Comparison of ENCODE assay signal across 20 cellular contexts in the genomic region with DNA sequence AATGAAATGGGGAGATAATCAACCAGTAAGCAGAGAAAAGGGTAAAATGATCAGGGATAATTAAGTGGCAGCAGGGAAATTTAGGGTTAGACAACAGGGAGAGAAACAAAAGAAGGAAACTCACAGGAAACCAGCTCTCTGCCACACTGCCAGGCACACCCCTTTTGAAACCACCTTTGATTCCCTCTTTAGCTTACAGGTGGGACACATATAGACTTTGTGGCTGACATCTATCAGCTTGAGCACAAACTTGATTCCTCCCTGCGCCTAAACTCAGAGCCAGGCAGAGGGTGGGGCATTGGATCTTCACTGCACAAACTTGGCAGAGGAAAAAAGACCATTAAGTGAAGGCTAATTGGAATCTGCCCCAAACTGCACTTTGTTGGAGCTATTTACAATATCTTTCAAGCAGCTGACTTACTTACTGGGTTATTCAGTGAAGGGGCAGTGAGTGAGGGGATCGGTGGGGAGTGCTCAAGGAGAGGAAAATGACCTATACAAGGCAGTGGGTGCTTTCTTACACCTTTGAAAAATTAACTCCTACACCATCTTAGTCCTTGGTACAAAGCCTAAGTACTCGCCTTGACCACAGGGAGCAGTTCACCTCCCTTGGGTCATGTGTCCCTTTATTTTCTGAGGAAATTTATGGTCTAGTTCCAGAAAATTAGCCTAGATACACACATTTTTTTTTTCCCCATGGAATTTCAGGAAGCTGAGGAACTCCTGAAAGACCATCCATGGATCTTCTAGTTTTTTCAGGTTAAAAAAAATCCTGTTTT.
DNase-seq lines count a peak whose midpoint lies in the region; ATAC-seq, FAIRE-seq and TF ChIP-seq lines count a peak whose summit lies in the region.
"Had no signal": no experiment of that assay in that cellular context is flagged by ENCODE, and none has a peak within 500 bp of the region (broad histone marks: within the 10 kb centered on the region; RNA-seq: fewer than 3 reads in every experiment).

No MANE protein-coding gene starts in this region.

- no peaks in the 10 kb centered on the region for H3K27me3 ChIP-seq in H1 (replicated peaks in 1 of 4; ENCODE audit: control insufficient read depth in 3 of 4, extremely low read depth in 1 of 4, insufficient read depth in 3 of 4, low read length in 3 of 4)
- no peaks in the 10 kb centered on the region for H3K27me3 ChIP-seq in trophoblast cell (ENCODE audit: insufficient read depth, low read length)
- no peaks in the 10 kb centered on the region for H3K27me3 ChIP-seq in tibial artery
- H3K27me3 ChIP-seq: MG63 had no signal

- H4K91ac ChIP-seq in H1 (replicated peaks; ENCODE audit: insufficient read length, low read length): no peak overlapping the region
- no peak overlapping the region for H4K91ac ChIP-seq in trophoblast cell (ENCODE audit: low read depth, low read length)

- H4K12ac ChIP-seq in trophoblast cell (ENCODE audit: low read depth, low read length): no peak overlapping the region

- no peak overlapping the region for H3K27ac ChIP-seq in H1 (ENCODE audit: low read depth, low read length)
- no peak overlapping the region for H3K27ac ChIP-seq in trophoblast cell (ENCODE audit: low read depth, low read length)
- H3K27ac ChIP-seq in tibial artery: no peak overlapping the region
- H3K27ac ChIP-seq: RWPE1 had no signal

- CTCF ChIA-PET in H1 (lab: Charles Lee; ENCODE audit: partially characterized antibody): interaction anchor here (0.8 to 2.3 kb wide), 22 partner anchors 10 to 453 kb away, joined by 3 to 9 read pairs (median 4); a partner anchor contains a TSS

- H4K20me1 ChIP-seq in H1 (replicated peaks in 1 of 2; ENCODE audit: control insufficient read depth in 1 of 2, insufficient read depth in 2 of 2, low read length in 2 of 2): peaks cover 12 to 23% of the 10 kb centered on the region in 2 experiments

- H4K5ac ChIP-seq in H1 (ENCODE audit: insufficient read length, low read depth, low read length): no peak overlapping the region

- H3K14ac ChIP-seq in H1 (ENCODE audit: insufficient read length) (no peak overlapping the region), trophoblast cell (ENCODE audit: low read length) (no peak overlapping the region)

- no peak overlapping the region for H2BK20ac ChIP-seq in H1 (ENCODE audit: low read length)

- no peak overlapping the region for H3K18ac ChIP-seq in H1 (ENCODE audit: extremely low read depth, low read length)
- H3K18ac ChIP-seq in trophoblast cell (ENCODE audit: low read length): no peak overlapping the region

- 83% methylated on average over 3 of the region's 3 CpGs; no CpG with 5 or more reads in 1 of the 2 experiments for WGBS in H1 (ENCODE audit: extremely low coverage in 1 of 2, insufficient coverage in 1 of 2, insufficient read length in 1 of 2, insufficient replicate concordance in 2 of 2, low coverage in 1 of 2, low lambda C conversion rate in 2 of 2, missing lambda C conversion rate in 1 of 2), 2 experiments
- WGBS in trophoblast cell (ENCODE audit: extremely low coverage, insufficient coverage, insufficient read length): no CpG with 5 or more reads among the region's 3 CpGs

- in situ Hi-C loops in GM13977 (cut with MboI; ENCODE audit: low pct_unique_long_range_greater_than_20kb, low sequenced_read_pairs, unreplicated experiment): no loop called here

- no peak for TF ChIP-seq POLR2A in H1 (IDR thresholded peaks at IDR 0.05; ENCODE audit: control extremely low read depth in 1 of 2, low read depth in 2 of 2, low read length in 2 of 2)

- H3K79me2 ChIP-seq in H1 (ENCODE audit: control insufficient read depth in 1 of 2, insufficient read depth in 2 of 2, low read length in 2 of 2) (peaks cover under 1 to 97% of the 10 kb centered on the region in 2 experiments; a peak in 3 of 4 replicates), trophoblast cell (ENCODE audit: control insufficient read depth, insufficient read depth, low read length, poor library complexity) (peaks cover 6% of the 10 kb centered on the region)

- H3K23ac ChIP-seq in H1 (ENCODE audit: insufficient read length) (no peak overlapping the region), trophoblast cell (ENCODE audit: low read length) (no peak overlapping the region)

- no peak overlapping the region for H3K4me3 ChIP-seq in H1 (ENCODE audit: extremely low read depth in 1 of 4, insufficient read depth in 2 of 4, low read depth in 3 of 4, low read length in 4 of 4)
- H3K4me3 ChIP-seq in trophoblast cell (ENCODE audit: low read depth, low read length): no peak overlapping the region
- H3K4me3 ChIP-seq in tibial artery: no peak overlapping the region
- H3K4me3 ChIP-seq: MG63 had no signal

- DNase-seq in COR-L47 (lab: John Stamatoyannopoulos, UW): peak; percentile 43
- peak; percentile 95 for DNase-seq in NCI-H1105 treated with DMSO at 0.1 percent for 48 hours (lab: John Stamatoyannopoulos, UW)
- DNase-seq in H1 (ENCODE audit: low read depth in 1 of 2, low spot score in 2 of 2): no peak
- DNase-seq in trophoblast cell: no peak
- no peak for DNase-seq in NCI-H187 treated with DMSO at 0.1 percent for 48 hours (lab: John Stamatoyannopoulos, UW)
- DNase-seq in GM13977 (ENCODE audit: low spot score): no peak
- DNase-seq in tibial artery: no peak
- DNase-seq: activated CD4-positive, alpha-beta T cell treated with anti-CD3 and anti-CD28 coated beads, Interleukin-2, amount 10 ng/mL, durations not matched to agents 7 days and 5 days; activated CD8-positive, alpha-beta memory T cell treated with anti-CD3 and anti-CD28 coated beads, Interleukin-2, amount 50 U/mL, for 48 hours; anterior cingulate cortex; CD8-positive, alpha-beta memory T cell; cerebellar nuclear complex; effector memory CD8-positive, alpha-beta T cell; MG63; midbrain; retina; stimulated activated naive CD4-positive, alpha-beta T cell treated with Interleukin-2 at 50 U/mL for 16 hours had no signal

- TF ChIP-seq RAD21 in H1 (IDR thresholded peaks at IDR 0.05 in 1 of 2, conservative IDR thresholded peaks at IDR 0.05 in 1 of 2; ENCODE audit: low read depth in 2 of 2, low read length in 2 of 2): no peak

- H2AK5ac ChIP-seq in H1 (ENCODE audit: low read depth, low read length) (no peak overlapping the region), trophoblast cell (ENCODE audit: low read length) (no peak overlapping the region)

- intact Hi-C loops in tibial artery (cut with DNase I; ENCODE audit: low total_unique reads): no loop called here

- H3K23me2 ChIP-seq in H1 (ENCODE audit: low read depth, low read length): no peaks in the 10 kb centered on the region

- H3K36me3 ChIP-seq in H1 (ENCODE audit: control insufficient read depth in 2 of 4, insufficient read depth in 4 of 4, low read length in 3 of 4): peaks cover 0 to 2% (median 0%) of the 10 kb centered on the region in 4 experiments; a peak in 2 of 8 replicates
- H3K36me3 ChIP-seq in trophoblast cell (ENCODE audit: control insufficient read depth in 1 of 2, insufficient read depth in 2 of 2, low read length in 2 of 2): peaks cover 0 to 2% of the 10 kb centered on the region in 2 experiments
- no peaks in the 10 kb centered on the region for H3K36me3 ChIP-seq in tibial artery
- H3K36me3 ChIP-seq: MG63 had no signal

- H2BK12ac ChIP-seq in H1 (ENCODE audit: low read depth, low read length) (no peak overlapping the region), trophoblast cell (ENCODE audit: low read length) (no peak overlapping the region)

- no peak for TF ChIP-seq CTCF in H1 (IDR thresholded peaks at IDR 0.05; ENCODE audit: control extremely low read depth in 1 of 3, insufficient read depth in 1 of 3, low read depth in 1 of 3, low read length in 3 of 3)
- no peak for TF ChIP-seq CTCF in GM13977 (IDR thresholded peaks at IDR 0.05; ENCODE audit: extremely low read depth, insufficient read depth, missing control alignments)
- TF ChIP-seq CTCF in tibial artery (IDR thresholded peaks at IDR 0.05): no peak

- H3K9ac ChIP-seq in H1 (replicated peaks in 1 of 4; ENCODE audit: extremely low read depth in 1 of 4, low read depth in 3 of 4, low read length in 3 of 4) (no peak overlapping the region), trophoblast cell (ENCODE audit: low read length) (no peak overlapping the region)

- H3K56ac ChIP-seq in H1 (replicated peaks; ENCODE audit: insufficient read length, low read depth, low read length): no peak overlapping the region

- H4K8ac ChIP-seq in H1 (ENCODE audit: extremely low read depth, insufficient read depth, low read length) (no peak overlapping the region), trophoblast cell (ENCODE audit: low read depth, low read length) (no peak overlapping the region)

- H2BK120ac ChIP-seq in H1 (replicated peaks; ENCODE audit: low read depth, low read length) (no peak overlapping the region), trophoblast cell (ENCODE audit: insufficient read depth, low read length, poor library complexity) (no peak overlapping the region)

- H3K4ac ChIP-seq in H1 (replicated peaks; ENCODE audit: insufficient read length, low read depth, low read length) (no peak overlapping the region), trophoblast cell (ENCODE audit: low read depth, low read length) (peak overlapping the region; percentile 17)

- no peak for TF ChIP-seq EP300 in H1 (IDR thresholded peaks at IDR 0.05; ENCODE audit: borderline replicate concordance in 1 of 2, low read depth in 2 of 2, low read length in 2 of 2)

- H3K4me1 ChIP-seq in H1 (replicated peaks in 1 of 4; ENCODE audit: control insufficient read depth in 3 of 4, insufficient read depth in 4 of 4, low read length in 3 of 4) (peaks cover 4 to 40% (median 27%) of the 10 kb centered on the region in 4 experiments), trophoblast cell (ENCODE audit: control insufficient read depth in 1 of 2, insufficient read depth in 2 of 2, low read length in 2 of 2) (peaks cover 11 to 22% of the 10 kb centered on the region in 2 experiments), tibial artery (peaks cover 0 to 65% (median 35%) of the 10 kb centered on the region in 4 donors)

- H2BK5ac ChIP-seq in H1 (ENCODE audit: low read depth, low read length) (no peak overlapping the region), trophoblast cell (ENCODE audit: low read depth, low read length, poor library complexity) (no peak overlapping the region)

- no peaks in the 10 kb centered on the region for H3K9me3 ChIP-seq in H1 (ENCODE audit: insufficient read depth in 2 of 2, low read depth in 1 of 2, low read length in 1 of 2)
- H3K9me3 ChIP-seq in trophoblast cell (ENCODE audit: insufficient read depth, low read depth, low read length): no peaks in the 10 kb centered on the region
- H3K9me3 ChIP-seq in tibial artery: no peaks in the 10 kb centered on the region
- H3K9me3 ChIP-seq: MG63 had no signal

- H2AFZ ChIP-seq in H1 (ENCODE audit: low read length): no peak overlapping the region
- H2AFZ ChIP-seq in trophoblast cell (ENCODE audit: insufficient read depth, low read length, poor library complexity): no peak overlapping the region

- H2BK15ac ChIP-seq in H1 (ENCODE audit: low read length): no peak overlapping the region

- H3K4me2 ChIP-seq in H1 (ENCODE audit: insufficient read depth in 1 of 2, low read depth in 2 of 2, low read length in 2 of 2): no peak overlapping the region
- no peak overlapping the region for H3K4me2 ChIP-seq in trophoblast cell (ENCODE audit: low read length)

- FAIRE-seq in H1 (lab: Jason Lieb, UNC): peak; percentile 28
- FAIRE-seq: H54 had no signal

- POLR2A ChIA-PET in H1 (lab: Charles Lee; ENCODE audit: partially characterized antibody): interaction anchor here (1.4 kb wide), 1 partner anchor 45 kb away, joined by 3 read pairs; no protein-coding TSS in a partner anchor

- ATAC-seq in GM19397 (IDR thresholded peaks at IDR 0.05; ENCODE audit: unreplicated experiment): no peak
- ATAC-seq: effector memory CD8-positive, alpha-beta T cell had no signal

- H3K79me1 ChIP-seq in H1 (ENCODE audit: low read depth, low read length) (peaks cover 5% of the 10 kb centered on the region; the same call in 1 of the 2 replicates), trophoblast cell (ENCODE audit: low read length) (peaks cover 5% of the 10 kb centered on the region)

Comparison
In these comparisons a context has a peak if more than half of its experiments do, and no peak if none do; other contexts are left out.
1. DNase-seq: peak in COR-L47 (single experiment) and NCI-H1105 treated with DMSO at 0.1 percent for 48 hours (single experiment); none in H1 (0 of 2), trophoblast cell (0 of 2), NCI-H187 treated with DMSO at 0.1 percent for 48 hours (single experiment), GM13977 (single experiment) and tibial artery (0 of 2).